Comparison of ENCODE assay signal across 14 cellular contexts in genomic region chr14:96827310-96827709, GRCh38. TPM values are rescaled to one million over a fixed set of nuclear protein-coding genes. Genes with fewer than 3 reads are reported as not detected.
DNase-seq lines count a peak whose midpoint lies in the region; ATAC-seq, FAIRE-seq and TF ChIP-seq lines count a peak whose summit lies in the region.
"Had no signal": no experiment of that assay in that cellular context is flagged by ENCODE, and none has a peak within 500 bp of the region (broad histone marks: within the 10 kb centered on the region; RNA-seq: fewer than 3 reads in every experiment).

No MANE protein-coding gene starts in this region.

- TF ChIP-seq EP300 in A549 (IDR thresholded peaks at IDR 0.05) = no peak

- H3K79me2 ChIP-seq in GM23338 (replicated peaks; ENCODE audit: insufficient read depth) = peaks cover 100% of the 10 kb centered on the region

- H3K4me3 ChIP-seq in A549 = no peak overlapping the region
- H3K4me3 ChIP-seq in GM23338 = no peak overlapping the region
- H3K4me3 ChIP-seq in lower leg skin (ENCODE audit: low read depth, poor library complexity, severe bottlenecking) = no peak overlapping the region

- peak; percentile 39 to 42; a peak in 2 of 6 replicates for ATAC-seq in A549
- ATAC-seq in GM23338 = peak; percentile 65
- peak; percentile 27 for ATAC-seq in left colon

- WGBS in A549 (ENCODE audit: missing lambda C conversion rate) = 70% methylated on average over 3 of the region's 3 CpGs
- 72 to 80% methylated on average over 3 of the region's 3 CpGs for WGBS in lower leg skin, 2 donors

- intact Hi-C loops in left colon (cut with DNase I, micrococcal nuclease) (no loop called here), lower leg skin (cut with DNase I; ENCODE audit: low total_unique reads) (no loop called here)

- H3K27ac ChIP-seq in A549 (no peak overlapping the region), GM23338 (ENCODE audit: low read depth) (no peak overlapping the region)

- H3K4me3 Mint-ChIP-seq in GM23338 (no peak overlapping the region), brain (peak overlapping the region in 2 of 5 experiments; percentile 18 to 34)
- H3K4me3 Mint-ChIP-seq: B cell; CD4-positive, alpha-beta T cell had no signal

- TF ChIP-seq POLR2A in A549 (IDR thresholded peaks at IDR 0.05; ENCODE audit: low read length) (no peak), lower leg skin (IDR thresholded peaks at IDR 0.05) (no peak)

- H3K4me1 ChIP-seq in A549 = no peaks in the 10 kb centered on the region
- no peaks in the 10 kb centered on the region; the same call in 1 of the 2 replicates for H3K4me1 ChIP-seq in GM23338 (ENCODE audit: insufficient read depth)

- H3K4me1 Mint-ChIP-seq in GM23338 (peaks cover 28% of the 10 kb centered on the region), brain (peaks cover 15% of the 10 kb centered on the region)

- H3K36me3 Mint-ChIP-seq in GM23338 (ENCODE audit: low read depth) = no peaks in the 10 kb centered on the region; the same call in 2 of the 3 replicates
- peaks cover 24% of the 10 kb centered on the region for H3K36me3 Mint-ChIP-seq in brain

- POLR2A ChIA-PET in A549 (lab: Yijun Ruan, JAX) = no interaction called here

- DNase-seq in A549 (ENCODE audit: low read depth in 1 of 2, low spot score in 1 of 2) = no peak
- DNase-seq in GM23338 (ENCODE audit: low spot score) = no peak
- DNase-seq in left colon = no peak
- no peak for DNase-seq in mesenteric fat pad (ENCODE audit: low spot score)
- DNase-seq in lower leg skin (ENCODE audit: low spot score in 2 of 2) = no peak
- no peak for DNase-seq in dedifferentiated amniotic fluid mesenchymal stem cell (ENCODE audit: extremely low spot score)
- no peak for DNase-seq in effector CD8-positive, alpha-beta T cell (lab: John Stamatoyannopoulos, UW)
- DNase-seq: CD4-positive, alpha-beta T cell; NCI-H187 treated with DMSO at 0.1 percent for 48 hours; NCI-H2227 treated with DMSO at 0.1 percent for 48 hours; NCI-H524 treated with DMSO at 0.1 percent for 48 hours had no signal

- no peak for FAIRE-seq in A549 (lab: Jason Lieb, UNC)
- FAIRE-seq: H1 had no signal

- H2AFZ ChIP-seq in GM23338 = no peak overlapping the region

- TF ChIP-seq RAD21 in A549 (conservative IDR thresholded peaks at IDR 0.05 in 1 of 2, IDR thresholded peaks at IDR 0.05 in 1 of 2) = no peak

- H3K27ac Mint-ChIP-seq in GM23338 (0 out of 2 replicates have a peak overlapping the region, but pooled peaks have one; percentile 9), brain (peak overlapping the region in 3 of 5 experiments; percentile 49 to 81 (median 73))
- H3K27ac Mint-ChIP-seq: B cell; CD4-positive, alpha-beta T cell had no signal

- H3K27me3 Mint-ChIP-seq in GM23338 (ENCODE audit: insufficient read depth, low read depth, poor library complexity) (no peaks in the 10 kb centered on the region), brain (no peaks in the 10 kb centered on the region)
- H3K27me3 Mint-ChIP-seq: B cell; CD4-positive, alpha-beta T cell had no signal

- no peaks in the 10 kb centered on the region for H3K27me3 ChIP-seq in GM23338 (ENCODE audit: insufficient read depth)

- TF ChIP-seq CTCF in A549 (IDR thresholded peaks at IDR 0.05) (no peak), GM23338 (conservative IDR thresholded peaks at IDR 0.05; ENCODE audit: low read depth in 2 of 2) (no peak), brain (conservative IDR thresholded peaks at IDR 0.05) (no peak), lower leg skin (IDR thresholded peaks at IDR 0.05) (no peak)

- no peaks in the 10 kb centered on the region for H3K36me3 ChIP-seq in GM23338 (ENCODE audit: insufficient read depth)

- peaks cover 32% of the 10 kb centered on the region for H4K20me1 ChIP-seq in GM23338 (replicated peaks; ENCODE audit: insufficient read depth)

- H3F3A ChIP-seq in GM23338 (replicated peaks; ENCODE audit: low read depth) = no peaks in the 10 kb centered on the region

- no peaks in the 10 kb centered on the region for H3K9me3 Mint-ChIP-seq in GM23338
- peaks cover 5 to 34% (median 27%) of the 10 kb centered on the region in 5 experiments for H3K9me3 Mint-ChIP-seq in brain

- 0 out of 3 replicates have a peak, but pooled peaks cover 6% of the 10 kb centered on the region for H3K9me3 ChIP-seq in A549

- CTCF ChIA-PET in A549 (lab: Yijun Ruan, JAX) = interaction anchor here (1.0 to 1.5 kb wide), 2 partner anchors 16 to 339 kb away, joined by 3 to 5 read pairs; no protein-coding TSS in a partner anchor

- H3K4me2 ChIP-seq in A549 (no peak overlapping the region), GM23338 (no peak overlapping the region)

- no peaks in the 10 kb centered on the region for H3K9me2 ChIP-seq in GM23338 (ENCODE audit: insufficient read depth)

TF ChIP-seq in A549, 52 proteins besides CTCF, POLR2A, EP300 and RAD21 (continues in another document):
- no peak for TF ChIP-seq REST (IDR thresholded peaks at IDR 0.05)
- TF ChIP-seq RARB (CRISPR knock-in tag; IDR thresholded peaks at IDR 0.05) = no peak
- no peak for TF ChIP-seq TP53 (CRISPR knock-in tag; IDR thresholded peaks at IDR 0.05)
- TF ChIP-seq CBX2 (IDR thresholded peaks at IDR 0.05; ENCODE audit: borderline replicate concordance, low read depth) = no peak
- TF ChIP-seq ZSCAN20 (CRISPR knock-in tag; IDR thresholded peaks at IDR 0.05) = no peak
- TF ChIP-seq FOSL2 (IDR thresholded peaks at IDR 0.05) = no peak
- TF ChIP-seq FOSL2 (CRISPR knock-in tag; IDR thresholded peaks at IDR 0.05) = no peak

TF ChIP-seq in GM23338, 12 proteins besides CTCF, POLR2A, EP300 and RAD21 (continues in another document):
- TF ChIP-seq ZNF331 (CRISPR knock-in tag; IDR thresholded peaks at IDR 0.05; ENCODE audit: low read depth) (no peak), ZNF462 (CRISPR knock-in tag; IDR thresholded peaks at IDR 0.05) (no peak)

RNA-seq across cellular contexts. Expression of gene VRK1, which starts 30.1 kb away (rescaled TPM):
- polyA plus RNA-seq in A549 (2011; rRNA removed) (20.3 and 34.2 TPM in 2 replicates), A549 (2017; fragmentation: RNase III; extraction: RNeasy Plus Mini Kit Qiagen cat#74134 plus additional on column Dnase treatment) (32.2 to 36.8 TPM (median 33.7 TPM) in 3 replicates), GM23338 (2016; fragmentation: Nextera tagmentation; extraction: Ambion mirVana) (113 and 119 TPM in 2 replicates), brain (ENCODE audit: insufficient read depth, low read depth, low replicate concordance) (13.8 TPM)
- 12.1 and 17.6 TPM in 2 replicates for polyA plus RNA-seq in A549 (2012; cell fraction: cytosol; rRNA removed)
- polyA plus RNA-seq in A549 (2012; cell fraction: nucleus; rRNA removed) = 6.6 and 11.5 TPM in 2 replicates
- 15.4 and 17.5 TPM in 2 replicates for polyA minus RNA-seq in A549 (2011; rRNA and poly(A)+ RNA removed)
- 53.3 and 83.8 TPM in 2 replicates for total RNA-seq in GM23338 (2014; rRNA removed; shearing (Covaris generic))
- total RNA-seq in left colon (10 to 100 TPM; 11.3 to 14.6 TPM), mesenteric fat pad (9.0 TPM), lower leg skin (10 to 100 TPM in 2 of 4 donors, 1 to 10 TPM in 2; 6.9 to 12.2 (median 8.9) TPM)
